ENCODE assay signal across 2 cellular contexts in genomic region chr15:56369234-56369633, GRCh38.
TF ChIP-seq lines count a peak whose summit lies in the region.

No MANE protein-coding gene starts in this region.

TF ChIP-seq in GM12878, 131 proteins besides CTCF, POLR2A, EP300 and RAD21:
- TF ChIP-seq TAF1 (IDR thresholded peaks at IDR 0.05; ENCODE audit: borderline replicate concordance, low read depth, low read length): peak; percentile 11; the same call in 1 of the 2 replicates
- TF ChIP-seq, protein P1, sequence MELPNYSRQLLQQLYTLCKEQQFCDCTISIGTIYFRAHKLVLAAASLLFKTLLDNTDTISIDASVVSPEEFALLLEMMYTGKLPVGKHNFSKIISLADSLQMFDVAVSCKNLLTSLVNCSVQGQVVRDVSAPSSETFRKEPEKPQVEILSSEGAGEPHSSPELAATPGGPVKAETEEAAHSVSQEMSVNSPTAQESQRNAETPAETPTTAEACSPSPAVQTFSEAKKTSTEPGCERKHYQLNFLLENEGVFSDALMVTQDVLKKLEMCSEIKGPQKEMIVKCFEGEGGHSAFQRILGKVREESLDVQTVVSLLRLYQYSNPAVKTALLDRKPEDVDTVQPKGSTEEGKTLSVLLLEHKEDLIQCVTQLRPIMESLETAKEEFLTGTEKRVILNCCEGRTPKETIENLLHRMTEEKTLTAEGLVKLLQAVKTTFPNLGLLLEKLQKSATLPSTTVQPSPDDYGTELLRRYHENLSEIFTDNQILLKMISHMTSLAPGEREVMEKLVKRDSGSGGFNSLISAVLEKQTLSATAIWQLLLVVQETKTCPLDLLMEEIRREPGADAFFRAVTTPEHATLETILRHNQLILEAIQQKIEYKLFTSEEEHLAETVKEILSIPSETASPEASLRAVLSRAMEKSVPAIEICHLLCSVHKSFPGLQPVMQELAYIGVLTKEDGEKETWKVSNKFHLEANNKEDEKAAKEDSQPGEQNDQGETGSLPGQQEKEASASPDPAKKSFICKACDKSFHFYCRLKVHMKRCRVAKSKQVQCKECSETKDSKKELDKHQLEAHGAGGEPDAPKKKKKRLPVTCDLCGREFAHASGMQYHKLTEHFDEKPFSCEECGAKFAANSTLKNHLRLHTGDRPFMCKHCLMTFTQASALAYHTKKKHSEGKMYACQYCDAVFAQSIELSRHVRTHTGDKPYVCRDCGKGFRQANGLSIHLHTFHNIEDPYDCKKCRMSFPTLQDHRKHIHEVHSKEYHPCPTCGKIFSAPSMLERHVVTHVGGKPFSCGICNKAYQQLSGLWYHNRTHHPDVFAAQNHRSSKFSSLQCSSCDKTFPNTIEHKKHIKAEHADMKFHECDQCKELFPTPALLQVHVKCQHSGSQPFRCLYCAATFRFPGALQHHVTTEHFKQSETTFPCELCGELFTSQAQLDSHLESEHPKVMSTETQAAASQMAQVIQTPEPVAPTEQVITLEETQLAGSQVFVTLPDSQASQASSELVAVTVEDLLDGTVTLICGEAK (IDR thresholded peaks at IDR 0.05; ENCODE audit: borderline replicate concordance): no peak
- 0 out of 2 replicates have a peak, but pooled peaks have one; percentile 23 for TF ChIP-seq EED (IDR thresholded peaks at IDR 0.05; ENCODE audit: low read depth)
- no peak for TF ChIP-seq FOS (IDR thresholded peaks at IDR 0.05; ENCODE audit: borderline replicate concordance, extremely low read depth, insufficient read length)

TF ChIP-seq in WTC11, 78 proteins besides CTCF, POLR2A, EP300 and RAD21:
- no peak for TF ChIP-seq ZNF232 (CRISPR knock-in tag; IDR thresholded peaks at IDR 0.05)
- no peak for TF ChIP-seq NFATC4 (CRISPR knock-in tag; IDR thresholded peaks at IDR 0.05)
- no peak for TF ChIP-seq ZNF671 (CRISPR knock-in tag; IDR thresholded peaks at IDR 0.05)
- TF ChIP-seq FOXP1 (CRISPR knock-in tag; IDR thresholded peaks at IDR 0.05; ENCODE audit: borderline replicate concordance): no peak
- no peak for TF ChIP-seq ZBTB43 (CRISPR knock-in tag; IDR thresholded peaks at IDR 0.05)
- TF ChIP-seq, protein P2, sequence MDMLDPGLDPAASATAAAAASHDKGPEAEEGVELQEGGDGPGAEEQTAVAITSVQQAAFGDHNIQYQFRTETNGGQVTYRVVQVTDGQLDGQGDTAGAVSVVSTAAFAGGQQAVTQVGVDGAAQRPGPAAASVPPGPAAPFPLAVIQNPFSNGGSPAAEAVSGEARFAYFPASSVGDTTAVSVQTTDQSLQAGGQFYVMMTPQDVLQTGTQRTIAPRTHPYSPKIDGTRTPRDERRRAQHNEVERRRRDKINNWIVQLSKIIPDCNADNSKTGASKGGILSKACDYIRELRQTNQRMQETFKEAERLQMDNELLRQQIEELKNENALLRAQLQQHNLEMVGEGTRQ (CRISPR knock-in tag; IDR thresholded peaks at IDR 0.05): no peak
- TF ChIP-seq CDX4 (CRISPR knock-in tag; IDR thresholded peaks at IDR 0.05; ENCODE audit: borderline replicate concordance): no peak
- no peak for TF ChIP-seq ZNF263 (CRISPR knock-in tag; IDR thresholded peaks at IDR 0.05; ENCODE audit: low read depth)
- TF ChIP-seq, protein P3, sequence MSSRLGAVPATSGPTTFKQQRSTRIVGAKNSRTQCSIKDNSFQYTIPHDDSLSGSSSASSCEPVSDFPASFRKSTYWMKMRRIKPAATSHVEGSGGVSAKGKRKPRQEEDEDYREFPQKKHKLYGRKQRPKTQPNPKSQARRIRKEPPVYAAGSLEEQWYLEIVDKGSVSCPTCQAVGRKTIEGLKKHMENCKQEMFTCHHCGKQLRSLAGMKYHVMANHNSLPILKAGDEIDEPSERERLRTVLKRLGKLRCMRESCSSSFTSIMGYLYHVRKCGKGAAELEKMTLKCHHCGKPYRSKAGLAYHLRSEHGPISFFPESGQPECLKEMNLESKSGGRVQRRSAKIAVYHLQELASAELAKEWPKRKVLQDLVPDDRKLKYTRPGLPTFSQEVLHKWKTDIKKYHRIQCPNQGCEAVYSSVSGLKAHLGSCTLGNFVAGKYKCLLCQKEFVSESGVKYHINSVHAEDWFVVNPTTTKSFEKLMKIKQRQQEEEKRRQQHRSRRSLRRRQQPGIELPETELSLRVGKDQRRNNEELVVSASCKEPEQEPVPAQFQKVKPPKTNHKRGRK (CRISPR knock-in tag; IDR thresholded peaks at IDR 0.05; ENCODE audit: borderline replicate concordance): no peak
- no peak for TF ChIP-seq CREB1 (CRISPR knock-in tag; IDR thresholded peaks at IDR 0.05)
- TF ChIP-seq RORB (CRISPR knock-in tag; IDR thresholded peaks at IDR 0.05): no peak
- TF ChIP-seq ZBTB21 (CRISPR knock-in tag; IDR thresholded peaks at IDR 0.05; ENCODE audit: borderline replicate concordance): no peak
- no peak for TF ChIP-seq ATF6 (CRISPR knock-in tag; IDR thresholded peaks at IDR 0.05)
- TF ChIP-seq GABPB1 (CRISPR knock-in tag; IDR thresholded peaks at IDR 0.05): no peak
- TF ChIP-seq AFF4 (CRISPR knock-in tag; IDR thresholded peaks at IDR 0.05; ENCODE audit: borderline replicate concordance): no peak
